In genomic region chrX:153967536-153968214, GRCh38 we compare ENCODE assay signal across 9 cellular contexts. TPM values are rescaled to one million over a fixed set of nuclear protein-coding genes. Genes with fewer than 3 reads are reported as not detected.
DNase-seq lines count a peak whose midpoint lies in the region; ATAC-seq lines count a peak whose summit lies in the region.
"Had no signal": no experiment of that assay in that cellular context is flagged by ENCODE, and none has a peak within 500 bp of the region (broad histone marks: within the 10 kb centered on the region; RNA-seq: fewer than 3 reads in every experiment).

No MANE protein-coding gene starts in this region.

- peak overlapping the region; percentile 6 for H3K4me2 ChIP-seq in mesenchymal stem cell (ENCODE audit: low read length, poor library complexity, severe bottlenecking)

- no peak overlapping the region for H3K14ac ChIP-seq in mesenchymal stem cell (ENCODE audit: low read length in 2 of 2)

- H3K9ac ChIP-seq in mesenchymal stem cell (ENCODE audit: low read length): peak overlapping the region; percentile 87

- H2AK5ac ChIP-seq in mesenchymal stem cell (ENCODE audit: low read length, severe bottlenecking): no peak overlapping the region

- no peak overlapping the region for H4K91ac ChIP-seq in mesenchymal stem cell (ENCODE audit: low read length)

- peaks cover 0 to 4% of the 10 kb centered on the region in 2 experiments for H3K27me3 ChIP-seq in mesenchymal stem cell (ENCODE audit: control insufficient read depth in 1 of 2, insufficient read depth in 1 of 2, low read length in 2 of 2)

- peak in 5 of 6 experiments; percentile 20 to 51 (median 35) for DNase-seq in stimulated activated naive CD4-positive, alpha-beta T cell (lab: John Stamatoyannopoulos, UW)
- DNase-seq in stimulated activated naive CD4-positive, alpha-beta T cell treated with Interleukin-2 at 50 U/mL for 16 hours (lab: John Stamatoyannopoulos, UW): no peak
- DNase-seq in activated T-cell treated with anti-CD3 and anti-CD28 coated beads, Interleukin-2, amount 50 U/mL, for 72 hours: no peak
- DNase-seq in mesenchymal stem cell: no peak
- DNase-seq in NCI-H128 (lab: John Stamatoyannopoulos, UW; ENCODE audit: unreplicated experiment): no peak
- no peak for DNase-seq in activated CD4-positive, CD25-positive, alpha-beta regulatory T cell treated with anti-CD3 and anti-CD28 coated beads, Interleukin-2, amount 50 U/mL, for 72 hours

- H3K9me3 ChIP-seq in mesenchymal stem cell (ENCODE audit: control insufficient read depth, low read length): no peaks in the 10 kb centered on the region

- H3K4me1 ChIP-seq in mesenchymal stem cell (ENCODE audit: control insufficient read depth, insufficient read depth, low read depth, low read length): peaks cover 36% of the 10 kb centered on the region

- no peak for ATAC-seq in activated T-cell treated with anti-CD3 and anti-CD28 coated beads, Interleukin-2, amount 50 U/mL, for 72 hours (replicated peaks in 1 of 2)
- ATAC-seq in HG02642 (IDR thresholded peaks at IDR 0.05; ENCODE audit: poor library complexity, unreplicated experiment) (no peak), HG03571 (IDR thresholded peaks at IDR 0.05; ENCODE audit: unreplicated experiment) (no peak)
- ATAC-seq: left lobe of liver had no signal

- peaks cover 34% of the 10 kb centered on the region for H3K4me1 Mint-ChIP-seq in activated T-cell treated with anti-CD3 and anti-CD28 coated beads, Interleukin-2, amount 50 U/mL, for 72 hours (ENCODE audit: low read depth)

- no peak overlapping the region for H3K18ac ChIP-seq in mesenchymal stem cell (ENCODE audit: low read depth in 1 of 2, low read length in 2 of 2)

- H2BK120ac ChIP-seq in mesenchymal stem cell (ENCODE audit: low read depth, low read length): no peak overlapping the region

- H3K27me3 Mint-ChIP-seq in activated T-cell treated with anti-CD3 and anti-CD28 coated beads, Interleukin-2, amount 50 U/mL, for 72 hours (ENCODE audit: low read depth): no peaks in the 10 kb centered on the region

- H3K27ac Mint-ChIP-seq in activated T-cell treated with anti-CD3 and anti-CD28 coated beads, Interleukin-2, amount 50 U/mL, for 72 hours: peak overlapping the region; percentile 86

- H3K4me3 ChIP-seq in mesenchymal stem cell (ENCODE audit: insufficient read depth in 1 of 2, low read depth in 1 of 2, low read length in 2 of 2): peak overlapping the region in 1 of 2 experiments; percentile 99

- H3K23ac ChIP-seq in mesenchymal stem cell (ENCODE audit: low read length in 2 of 2): no peak overlapping the region

- H2AFZ ChIP-seq in mesenchymal stem cell (ENCODE audit: low read depth, low read length): no peak overlapping the region

- no peak overlapping the region for H2BK5ac ChIP-seq in mesenchymal stem cell (ENCODE audit: low read depth, low read length, poor library complexity, severe bottlenecking)

- H4K8ac ChIP-seq in mesenchymal stem cell (ENCODE audit: low read length): no peak overlapping the region

- no peak overlapping the region for H3K4ac ChIP-seq in mesenchymal stem cell (ENCODE audit: low read depth in 1 of 2, low read length in 2 of 2)

- no peak overlapping the region for H3K27ac ChIP-seq in mesenchymal stem cell (ENCODE audit: low read length, poor library complexity, severe bottlenecking)

- H3K36me3 Mint-ChIP-seq in activated T-cell treated with anti-CD3 and anti-CD28 coated beads, Interleukin-2, amount 50 U/mL, for 72 hours (ENCODE audit: insufficient read depth in 2 of 2): peaks cover 8 to 9% of the 10 kb centered on the region in 2 donors

- WGBS in mesenchymal stem cell: 81% methylated on average over 15 of the region's 16 CpGs

- H3K4me3 Mint-ChIP-seq in activated T-cell treated with anti-CD3 and anti-CD28 coated beads, Interleukin-2, amount 50 U/mL, for 72 hours: peak overlapping the region; percentile 100

- H2BK12ac ChIP-seq in mesenchymal stem cell (ENCODE audit: low read length in 2 of 2): no peak overlapping the region

- no peaks in the 10 kb centered on the region for H3K9me3 Mint-ChIP-seq in activated T-cell treated with anti-CD3 and anti-CD28 coated beads, Interleukin-2, amount 50 U/mL, for 72 hours

- peaks cover 6 to 45% of the 10 kb centered on the region in 2 experiments for H3K36me3 ChIP-seq in mesenchymal stem cell (ENCODE audit: control insufficient read depth in 1 of 2, insufficient read depth in 2 of 2, low read depth in 1 of 2, low read length in 2 of 2)

- H2BK15ac ChIP-seq in mesenchymal stem cell (ENCODE audit: low read depth, poor library complexity, severe bottlenecking): no peak overlapping the region

- H3K79me1 ChIP-seq in mesenchymal stem cell (replicated peaks; ENCODE audit: low read length, poor library complexity, severe bottlenecking): no peaks in the 10 kb centered on the region

RNA-seq across cellular contexts. Expression of gene HCFC1, which starts 3.9 kb away (rescaled TPM):
- total RNA-seq in activated T-cell treated with anti-CD3 and anti-CD28 coated beads, Interleukin-2, amount 50 U/mL, for 72 hours: 10 to 100 TPM; 59.3 to 65.8 TPM
- polyA plus RNA-seq in mesenchymal stem cell (2013, experiment 1 of 2): 27.2 TPM
- polyA plus RNA-seq in mesenchymal stem cell (2013, experiment 2 of 2): 23.7 TPM

RNA-seq across cellular contexts. Expression of gene TMEM187, which starts 4.9 kb away (rescaled TPM):
- 1 to 10 TPM; 9.1 to 9.8 TPM for total RNA-seq in activated T-cell treated with anti-CD3 and anti-CD28 coated beads, Interleukin-2, amount 50 U/mL, for 72 hours
- polyA plus RNA-seq in mesenchymal stem cell (2013, experiment 1 of 2): 5.8 TPM
- 5.5 TPM for polyA plus RNA-seq in mesenchymal stem cell (2013, experiment 2 of 2)

RNA-seq across cellular contexts. Expression of gene RENBP, which starts 23.2 kb away (rescaled TPM):
- total RNA-seq in activated T-cell treated with anti-CD3 and anti-CD28 coated beads, Interleukin-2, amount 50 U/mL, for 72 hours: 10 to 100 TPM; 11.6 to 13.9 TPM
- 20.4 TPM for polyA plus RNA-seq in mesenchymal stem cell (2013, experiment 1 of 2)
- 17.0 TPM for polyA plus RNA-seq in mesenchymal stem cell (2013, experiment 2 of 2)

RNA-seq across cellular contexts. Expression of gene NAA10, which starts 32.8 kb away (rescaled TPM):
- 10 to 100 TPM; 76.7 to 94.1 TPM for total RNA-seq in activated T-cell treated with anti-CD3 and anti-CD28 coated beads, Interleukin-2, amount 50 U/mL, for 72 hours
- 173 TPM for polyA plus RNA-seq in mesenchymal stem cell (2013, experiment 1 of 2)
- polyA plus RNA-seq in mesenchymal stem cell (2013, experiment 2 of 2): 171 TPM

RNA-seq across cellular contexts. Expression of gene ARHGAP4, which starts 41.6 kb away (rescaled TPM):
- total RNA-seq in activated T-cell treated with anti-CD3 and anti-CD28 coated beads, Interleukin-2, amount 50 U/mL, for 72 hours: 100 to 1,000 TPM; 147 to 158 TPM
- polyA plus RNA-seq in mesenchymal stem cell (2013, experiment 1 of 2): 0.83 TPM
- 1.1 TPM for polyA plus RNA-seq in mesenchymal stem cell (2013, experiment 2 of 2)

Comparison
In these comparisons a context has a peak if more than half of its experiments do, and no peak if none do; other contexts are left out.
1. DNase-seq: peak in stimulated activated naive CD4-positive, alpha-beta T cell (5 of 6); none in stimulated activated naive CD4-positive, alpha-beta T cell treated with Interleukin-2 at 50 U/mL for 16 hours (single experiment), activated T-cell treated with anti-CD3 and anti-CD28 coated beads, Interleukin-2, amount 50 U/mL, for 72 hours (0 of 2), mesenchymal stem cell (single experiment), NCI-H128 (single experiment) and activated CD4-positive, CD25-positive, alpha-beta regulatory T cell treated with anti-CD3 and anti-CD28 coated beads, Interleukin-2, amount 50 U/mL, for 72 hours (single experiment).